29 cellular contexts compared by ENCODE assay signal in the genomic region with DNA sequence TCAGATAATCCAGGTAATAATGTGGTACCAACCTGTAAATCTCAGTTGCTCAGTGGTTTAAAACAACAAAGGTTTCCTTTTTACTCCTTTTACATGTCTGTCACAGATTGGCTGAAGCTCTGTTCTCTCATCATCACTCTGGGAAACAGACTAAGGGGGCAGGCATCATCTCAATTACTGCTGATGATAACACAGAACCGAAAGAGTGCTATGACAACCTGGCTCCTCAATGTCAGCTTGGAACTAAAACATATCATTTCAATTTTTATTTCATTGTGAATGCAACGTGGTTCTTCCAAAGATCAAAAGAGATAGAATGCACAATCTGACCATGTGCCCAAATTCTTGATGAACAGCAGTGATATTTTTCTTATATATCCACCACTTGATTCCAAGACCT.
A peak's percentile ranks its signal among the peaks of the same experiment; 100 is the strongest.
DNase-seq lines count a peak whose midpoint lies in the region; ATAC-seq and TF ChIP-seq lines count a peak whose summit lies in the region.
"Had no signal": no experiment of that assay in that cellular context is flagged by ENCODE, and none has a peak within 500 bp of the region (broad histone marks: within the 10 kb centered on the region; RNA-seq: fewer than 3 reads in every experiment).

No MANE protein-coding gene starts in this region.

- TF ChIP-seq CTCF in neural cell (IDR thresholded peaks at IDR 0.05; ENCODE audit: poor library complexity, severe bottlenecking) (no peak), osteoblast (IDR thresholded peaks at IDR 0.05; ENCODE audit: extremely low read depth, low read depth, low read length) (no peak)

- no peaks in the 10 kb centered on the region for H3K9me2 ChIP-seq in neural cell (ENCODE audit: insufficient read depth, low read length)

- peak; percentile 91 for TF ChIP-seq EP300 in neural cell (conservative IDR thresholded peaks at IDR 0.05; ENCODE audit: poor library complexity, severe bottlenecking)

- DNase-seq in osteoblast (ENCODE audit: insufficient read length, low spot score, missing footprints): no peak
- DNase-seq in NCI-H446 treated with DMSO at 0.1 percent for 48 hours (lab: John Stamatoyannopoulos, UW): no peak
- DNase-seq: 8988T; ACHN; AML-193; BE2C; C1 segment of cervical spinal cord; Caco-2; Calu3; CD4-positive, alpha-beta memory T cell; CD4-positive, alpha-beta T cell; CD4-positive, CD25-positive, alpha-beta regulatory T cell; CD8-positive, alpha-beta memory T cell; CD8-positive, alpha-beta T cell; COR-L47; DMS 273 treated with DMSO at 0.1 percent for 48 hours; DMS153; DMS53; DMS79; DMS79 treated with DMSO at 0.1 percent for 48 hours; DND-41; EL had no signal

- H3F3A ChIP-seq in neural cell (ENCODE audit: insufficient read depth, low read length, poor library complexity, severe bottlenecking): no peaks in the 10 kb centered on the region

- peak overlapping the region; percentile 19 for H3K27ac ChIP-seq in neural cell (ENCODE audit: low read length)
- no peak overlapping the region for H3K27ac ChIP-seq in osteoblast (ENCODE audit: low read depth, low read length)
- H3K27ac ChIP-seq: 22Rv1; A549; BLaER1; BLaER1 treated with 17β-estradiol and CSF1 and Interleukin-3, amounts not matched to agents 10 nM and 100 nM; C4-2B had no signal

- no peak overlapping the region for H3K4me2 ChIP-seq in neural cell (ENCODE audit: low read length)
- no peak overlapping the region for H3K4me2 ChIP-seq in osteoblast (ENCODE audit: insufficient read depth, low read length)
- H3K4me2 ChIP-seq: A549; BLaER1; BLaER1 treated with 17β-estradiol and CSF1 and Interleukin-3, amounts not matched to agents 10 nM and 100 nM had no signal

- H3K27me3 ChIP-seq in neural cell (ENCODE audit: insufficient read depth, low read depth, low read length) (no peaks in the 10 kb centered on the region), osteoblast (ENCODE audit: insufficient read depth, low read length) (no peaks in the 10 kb centered on the region)
- H3K27me3 ChIP-seq: BE2C; BLaER1; BLaER1 treated with 17β-estradiol and CSF1 and Interleukin-3, amounts not matched to agents 10 nM and 100 nM had no signal

- H3K79me2 ChIP-seq in neural cell (replicated peaks; ENCODE audit: insufficient read depth, low read length) (no peaks in the 10 kb centered on the region), osteoblast (ENCODE audit: insufficient read depth, low read length) (no peaks in the 10 kb centered on the region)

- no peak overlapping the region for H3K9ac ChIP-seq in neural cell (ENCODE audit: low read length)
- H3K9ac ChIP-seq: BLaER1; BLaER1 treated with 17β-estradiol and CSF1 and Interleukin-3, amounts not matched to agents 10 nM and 100 nM had no signal

- no peaks in the 10 kb centered on the region for H3K4me1 ChIP-seq in osteoblast (ENCODE audit: insufficient read depth, low read length)
- H3K4me1 ChIP-seq: A549; BE2C; BLaER1; BLaER1 treated with 17β-estradiol and CSF1 and Interleukin-3, amounts not matched to agents 10 nM and 100 nM; Caco-2 had no signal

- H3K9me3 ChIP-seq in neural cell (ENCODE audit: low read length) (no peaks in the 10 kb centered on the region), osteoblast (ENCODE audit: low read depth, low read length) (no peaks in the 10 kb centered on the region)
- H3K9me3 ChIP-seq: A549; BE2C; BLaER1; BLaER1 treated with 17β-estradiol and CSF1 and Interleukin-3, amounts not matched to agents 10 nM and 100 nM; Caco-2 had no signal

- no peak overlapping the region for H3K4me3 ChIP-seq in neural cell (ENCODE audit: low read length)
- H3K4me3 ChIP-seq in osteoblast (ENCODE audit: insufficient read depth, low read length): no peak overlapping the region
- H3K4me3 ChIP-seq: A549; BLaER1; BLaER1 treated with 17β-estradiol and CSF1 and Interleukin-3, amounts not matched to agents 10 nM and 100 nM had no signal

- no peaks in the 10 kb centered on the region for H4K20me1 ChIP-seq in neural cell (ENCODE audit: insufficient read depth)
- no peaks in the 10 kb centered on the region for H4K20me1 ChIP-seq in osteoblast (ENCODE audit: insufficient read depth, low read length)
- H4K20me1 ChIP-seq: BLaER1; BLaER1 treated with 17β-estradiol and CSF1 and Interleukin-3, amounts not matched to agents 10 nM and 100 nM had no signal

- no peaks in the 10 kb centered on the region for H3K36me3 ChIP-seq in neural cell (ENCODE audit: insufficient read depth, low read length)
- H3K36me3 ChIP-seq in osteoblast (ENCODE audit: insufficient read depth, low read length): no peaks in the 10 kb centered on the region
- H3K36me3 ChIP-seq: BE2C; BLaER1; BLaER1 treated with 17β-estradiol and CSF1 and Interleukin-3, amounts not matched to agents 10 nM and 100 nM had no signal

- H2AFZ ChIP-seq in neural cell (ENCODE audit: low read depth, low read length) (no peak overlapping the region), osteoblast (ENCODE audit: low read length) (peak overlapping the region; percentile 5)

- no peak for TF ChIP-seq RAD21 in neural cell (conservative IDR thresholded peaks at IDR 0.05)

- no peak for ATAC-seq in GM21423 (IDR thresholded peaks at IDR 0.05; ENCODE audit: unreplicated experiment)
- ATAC-seq: A549; CD8-positive, alpha-beta T cell had no signal

TF ChIP-seq in neural cell, 6 proteins besides CTCF, POLR2A, EP300 and RAD21:
- TF ChIP-seq POLR2AphosphoS5 (IDR thresholded peaks at IDR 0.05) (peak; percentile 83), MXI1 (conservative IDR thresholded peaks at IDR 0.05; ENCODE audit: poor library complexity, severe bottlenecking) (no peak), EZH2 (IDR thresholded peaks at IDR 0.05; ENCODE audit: borderline replicate concordance, insufficient read depth, low read length, poor library complexity, severe bottlenecking) (no peak), SMC3 (conservative IDR thresholded peaks at IDR 0.05; ENCODE audit: poor library complexity) (no peak)
